1 cellular context compared by ENCODE assay signal in the genomic region with DNA sequence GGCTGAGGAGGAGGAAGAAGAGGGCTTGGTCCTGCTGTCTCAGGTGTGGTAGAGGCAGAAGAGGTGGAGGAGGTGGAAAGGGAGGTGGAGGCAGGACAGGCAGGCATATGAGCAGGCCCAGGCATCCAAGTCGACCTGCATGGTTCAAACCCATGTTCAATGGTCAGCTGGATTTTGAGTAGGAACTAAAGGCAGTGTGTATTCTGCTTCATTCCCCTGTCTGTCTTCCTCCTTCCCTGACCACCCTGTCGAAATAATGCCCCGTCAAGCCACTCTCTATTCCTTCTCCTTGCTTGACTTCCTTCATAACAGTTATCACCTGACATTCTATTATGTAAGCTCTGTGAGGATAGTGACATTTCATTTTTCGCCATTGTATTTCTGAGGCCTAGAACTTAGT.
TF ChIP-seq lines count a peak whose summit lies in the region.

No MANE protein-coding gene starts in this region.

TF ChIP-seq in HepG2, 621 proteins besides CTCF, POLR2A, EP300 and RAD21:
- no peak for TF ChIP-seq SP4 (CRISPR knock-in tag; IDR thresholded peaks at IDR 0.05)
- no peak for TF ChIP-seq ZNF558 (CRISPR knock-in tag; IDR thresholded peaks at IDR 0.05; ENCODE audit: borderline replicate concordance)
- TF ChIP-seq TBX3 (IDR thresholded peaks at IDR 0.05; ENCODE audit: borderline replicate concordance), result no peak
- TF ChIP-seq RBAK (CRISPR knock-in tag; IDR thresholded peaks at IDR 0.05), result no peak
- TF ChIP-seq, protein P1, sequence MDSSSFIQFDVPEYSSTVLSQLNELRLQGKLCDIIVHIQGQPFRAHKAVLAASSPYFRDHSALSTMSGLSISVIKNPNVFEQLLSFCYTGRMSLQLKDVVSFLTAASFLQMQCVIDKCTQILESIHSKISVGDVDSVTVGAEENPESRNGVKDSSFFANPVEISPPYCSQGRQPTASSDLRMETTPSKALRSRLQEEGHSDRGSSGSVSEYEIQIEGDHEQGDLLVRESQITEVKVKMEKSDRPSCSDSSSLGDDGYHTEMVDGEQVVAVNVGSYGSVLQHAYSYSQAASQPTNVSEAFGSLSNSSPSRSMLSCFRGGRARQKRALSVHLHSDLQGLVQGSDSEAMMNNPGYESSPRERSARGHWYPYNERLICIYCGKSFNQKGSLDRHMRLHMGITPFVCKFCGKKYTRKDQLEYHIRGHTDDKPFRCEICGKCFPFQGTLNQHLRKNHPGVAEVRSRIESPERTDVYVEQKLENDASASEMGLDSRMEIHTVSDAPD (CRISPR knock-in tag; IDR thresholded peaks at IDR 0.05), result no peak
- TF ChIP-seq ZFY (CRISPR knock-in tag; IDR thresholded peaks at IDR 0.05), result no peak
- no peak for TF ChIP-seq KLF12 (CRISPR knock-in tag; IDR thresholded peaks at IDR 0.05; ENCODE audit: borderline replicate concordance)
- no peak for TF ChIP-seq HNRNPK (IDR thresholded peaks at IDR 0.05; ENCODE audit: low read depth, low read length, poor library complexity, severe bottlenecking)
- TF ChIP-seq MBD4 (IDR thresholded peaks at IDR 0.05; ENCODE audit: borderline replicate concordance, low read length), result no peak
- TF ChIP-seq PRPF4 (IDR thresholded peaks at IDR 0.05; ENCODE audit: low read depth, low read length, poor library complexity, severe bottlenecking), result no peak
- TF ChIP-seq ONECUT2 (CRISPR knock-in tag; IDR thresholded peaks at IDR 0.05), result no peak
- no peak for TF ChIP-seq KDM5B (CRISPR knock-in tag; IDR thresholded peaks at IDR 0.05; ENCODE audit: borderline replicate concordance)
- no peak for TF ChIP-seq HOXA5 (CRISPR knock-in tag; IDR thresholded peaks at IDR 0.05)
- TF ChIP-seq, protein P2, sequence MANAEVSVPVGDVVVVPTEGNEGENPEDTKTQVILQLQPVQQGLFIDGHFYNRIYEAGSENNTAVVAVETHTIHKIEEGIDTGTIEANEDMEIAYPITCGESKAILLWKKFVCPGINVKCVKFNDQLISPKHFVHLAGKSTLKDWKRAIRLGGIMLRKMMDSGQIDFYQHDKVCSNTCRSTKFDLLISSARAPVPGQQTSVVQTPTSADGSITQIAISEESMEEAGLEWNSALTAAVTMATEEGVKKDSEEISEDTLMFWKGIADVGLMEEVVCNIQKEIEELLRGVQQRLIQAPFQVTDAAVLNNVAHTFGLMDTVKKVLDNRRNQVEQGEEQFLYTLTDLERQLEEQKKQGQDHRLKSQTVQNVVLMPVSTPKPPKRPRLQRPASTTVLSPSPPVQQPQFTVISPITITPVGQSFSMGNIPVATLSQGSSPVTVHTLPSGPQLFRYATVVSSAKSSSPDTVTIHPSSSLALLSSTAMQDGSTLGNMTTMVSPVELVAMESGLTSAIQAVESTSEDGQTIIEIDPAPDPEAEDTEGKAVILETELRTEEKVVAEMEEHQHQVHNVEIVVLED (CRISPR knock-in tag; IDR thresholded peaks at IDR 0.05; ENCODE audit: borderline replicate concordance), result no peak
- TF ChIP-seq NCOA5 (CRISPR knock-in tag; IDR thresholded peaks at IDR 0.05), result no peak
- no peak for TF ChIP-seq SMAD3 (CRISPR knock-in tag; IDR thresholded peaks at IDR 0.05)
- TF ChIP-seq, protein P3, sequence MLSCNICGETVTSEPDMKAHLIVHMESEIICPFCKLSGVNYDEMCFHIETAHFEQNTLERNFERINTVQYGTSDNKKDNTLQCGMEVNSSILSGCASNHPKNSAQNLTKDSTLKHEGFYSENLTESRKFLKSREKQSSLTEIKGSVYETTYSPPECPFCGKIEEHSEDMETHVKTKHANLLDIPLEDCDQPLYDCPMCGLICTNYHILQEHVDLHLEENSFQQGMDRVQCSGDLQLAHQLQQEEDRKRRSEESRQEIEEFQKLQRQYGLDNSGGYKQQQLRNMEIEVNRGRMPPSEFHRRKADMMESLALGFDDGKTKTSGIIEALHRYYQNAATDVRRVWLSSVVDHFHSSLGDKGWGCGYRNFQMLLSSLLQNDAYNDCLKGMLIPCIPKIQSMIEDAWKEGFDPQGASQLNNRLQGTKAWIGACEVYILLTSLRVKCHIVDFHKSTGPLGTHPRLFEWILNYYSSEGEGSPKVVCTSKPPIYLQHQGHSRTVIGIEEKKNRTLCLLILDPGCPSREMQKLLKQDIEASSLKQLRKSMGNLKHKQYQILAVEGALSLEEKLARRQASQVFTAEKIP (CRISPR knock-in tag; IDR thresholded peaks at IDR 0.05; ENCODE audit: borderline replicate concordance), result no peak
- TF ChIP-seq, protein P4, sequence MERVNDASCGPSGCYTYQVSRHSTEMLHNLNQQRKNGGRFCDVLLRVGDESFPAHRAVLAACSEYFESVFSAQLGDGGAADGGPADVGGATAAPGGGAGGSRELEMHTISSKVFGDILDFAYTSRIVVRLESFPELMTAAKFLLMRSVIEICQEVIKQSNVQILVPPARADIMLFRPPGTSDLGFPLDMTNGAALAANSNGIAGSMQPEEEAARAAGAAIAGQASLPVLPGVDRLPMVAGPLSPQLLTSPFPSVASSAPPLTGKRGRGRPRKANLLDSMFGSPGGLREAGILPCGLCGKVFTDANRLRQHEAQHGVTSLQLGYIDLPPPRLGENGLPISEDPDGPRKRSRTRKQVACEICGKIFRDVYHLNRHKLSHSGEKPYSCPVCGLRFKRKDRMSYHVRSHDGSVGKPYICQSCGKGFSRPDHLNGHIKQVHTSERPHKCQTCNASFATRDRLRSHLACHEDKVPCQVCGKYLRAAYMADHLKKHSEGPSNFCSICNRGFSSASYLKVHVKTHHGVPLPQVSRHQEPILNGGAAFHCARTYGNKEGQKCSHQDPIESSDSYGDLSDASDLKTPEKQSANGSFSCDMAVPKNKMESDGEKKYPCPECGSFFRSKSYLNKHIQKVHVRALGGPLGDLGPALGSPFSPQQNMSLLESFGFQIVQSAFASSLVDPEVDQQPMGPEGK (CRISPR knock-in tag; IDR thresholded peaks at IDR 0.05), result no peak
- TF ChIP-seq, protein P5, sequence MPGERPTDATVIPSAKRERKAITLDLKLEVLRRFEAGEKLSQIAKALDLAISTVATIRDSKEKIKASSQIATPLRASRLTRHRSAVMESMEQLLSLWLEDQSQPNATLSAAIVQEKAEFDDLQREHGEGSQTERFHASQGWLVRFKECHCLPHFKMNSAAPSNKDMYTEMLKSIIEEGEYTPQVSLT (CRISPR knock-in tag; IDR thresholded peaks at IDR 0.05; ENCODE audit: borderline replicate concordance, low read depth), result no peak
